Comparison of ENCODE assay signal across 22 cellular contexts in the genomic region with DNA sequence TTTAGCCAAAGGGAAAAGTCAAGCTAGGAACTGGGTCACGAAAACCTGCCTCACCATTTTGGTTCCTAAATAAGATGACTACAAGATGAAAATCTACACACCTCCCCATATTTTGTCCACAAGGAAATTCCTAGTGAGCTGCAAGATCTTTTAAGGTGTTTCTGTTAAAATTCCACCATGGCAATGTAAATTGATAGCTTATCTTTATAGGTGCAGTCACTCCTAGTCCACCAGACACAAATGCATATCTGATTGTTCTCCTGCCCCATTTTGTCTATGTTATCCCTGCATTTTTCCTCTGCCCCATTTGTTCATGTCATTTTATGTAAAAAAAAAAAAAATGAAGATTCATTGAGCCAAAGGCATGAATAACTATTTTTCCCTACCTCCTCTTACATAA.
"Had no signal": no experiment of that assay in that cellular context is flagged by ENCODE, and none has a peak within 500 bp of the region (broad histone marks: within the 10 kb centered on the region; RNA-seq: fewer than 3 reads in every experiment).

No MANE protein-coding gene starts in this region.

- DNase-seq: IMR-90, MV-4-11, NCI-H1092, NCI-H1105 treated with DMSO at 0.1 percent for 48 hours, NCI-H1417 treated with DMSO at 0.1 percent for 48 hours, NCI-H146, NCI-H1694 treated with DMSO at 0.1 percent for 48 hours, NCI-H1930, NCI-H2081, NCI-H2107, NCI-H2227 treated with DMSO at 0.1 percent for 48 hours, NCI-H524, NCI-H526 treated with DMSO at 0.1 percent for 48 hours, NCI-H748 treated with DMSO at 0.1 percent for 48 hours, Right ventricle myocardium superior, RPMI8226, SIG-M5, SK-N-SH, SW 1271, T-cell had no signal

- H3K36me3 Mint-ChIP-seq: T-cell had no signal

- H3K4me2 ChIP-seq: KMS-11, SK-N-SH had no signal

- H3K9me2 ChIP-seq: SK-N-SH had no signal

- H3K4me3 Mint-ChIP-seq: T-cell had no signal

- H3K27me3 Mint-ChIP-seq: T-cell had no signal

- H3K9me3 ChIP-seq: SK-N-SH had no signal

- H3K9me3 Mint-ChIP-seq: T-cell had no signal

- H3K27ac ChIP-seq: KMS-11 had no signal

- H3K4me1 Mint-ChIP-seq: T-cell had no signal

- FAIRE-seq: RCC 7860 had no signal

- ATAC-seq: T-cell had no signal

- H3K27ac Mint-ChIP-seq: T-cell had no signal

- H3K9ac ChIP-seq: KMS-11, SK-N-SH had no signal
